Comparison of ENCODE assay signal across 18 cellular contexts in the genomic region with DNA sequence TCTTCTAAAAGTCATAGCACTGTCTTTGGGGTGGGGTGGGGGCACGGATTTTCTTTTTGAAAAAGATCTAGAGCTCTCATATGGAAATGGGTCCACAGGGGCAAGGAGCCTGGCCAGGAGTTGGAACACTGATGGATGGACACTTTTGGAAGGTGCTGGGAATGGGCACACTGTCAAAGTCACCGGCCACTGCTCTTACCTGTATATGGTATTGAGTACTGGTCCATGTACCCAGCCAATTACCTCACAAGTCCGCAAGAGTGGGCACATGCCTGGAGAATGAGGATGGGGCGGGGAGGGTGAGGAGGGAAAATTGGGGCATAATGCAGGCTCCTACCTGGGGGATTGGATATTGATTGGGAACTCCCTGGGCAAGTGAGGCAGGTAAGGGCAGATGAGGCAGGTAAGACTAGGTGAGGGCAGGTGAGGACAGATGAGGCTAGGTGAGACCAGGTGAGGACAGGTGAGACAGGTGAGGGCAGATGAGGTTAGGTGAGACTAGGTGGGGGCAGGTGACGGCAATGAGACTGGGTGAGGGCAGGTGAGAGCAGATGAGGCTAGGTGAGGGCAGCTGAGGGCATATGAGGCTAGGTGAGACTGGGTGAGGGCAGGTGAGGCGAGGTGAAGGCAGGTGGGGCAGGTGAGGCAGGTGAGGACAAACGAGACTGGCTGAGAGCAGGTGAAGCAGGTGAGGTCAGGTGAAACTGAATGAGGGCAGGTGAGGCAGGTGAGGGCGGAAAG.
A peak's percentile ranks its signal among the peaks of the same experiment; 100 is the strongest.
DNase-seq lines count a peak whose midpoint lies in the region; ATAC-seq and TF ChIP-seq lines count a peak whose summit lies in the region.
"Had no signal": no experiment of that assay in that cellular context is flagged by ENCODE, and none has a peak within 500 bp of the region (broad histone marks: within the 10 kb centered on the region; RNA-seq: fewer than 3 reads in every experiment).

No MANE protein-coding gene starts in this region.

- no peak overlapping the region for H2AFZ ChIP-seq in neural progenitor cell (replicated peaks)
- H2AFZ ChIP-seq: PC-9 had no signal

- no peaks in the 10 kb centered on the region for H3K79me2 ChIP-seq in neural progenitor cell (ENCODE audit: low read depth)

- no peak overlapping the region for H3K4me2 ChIP-seq in neural progenitor cell
- H3K4me2 ChIP-seq: PC-9 had no signal

- H3K4me1 Mint-ChIP-seq in CD4-positive, CD25-positive, alpha-beta regulatory T cell = peaks cover 0 to 8% (median 3%) of the 10 kb centered on the region in 4 donors
- peaks cover 19% of the 10 kb centered on the region for H3K4me1 Mint-ChIP-seq in neural progenitor cell

- no peak for DNase-seq in CD4-positive, CD25-positive, alpha-beta regulatory T cell
- DNase-seq in COLO668 (lab: John Stamatoyannopoulos, UW; ENCODE audit: unreplicated experiment) (peak; percentile 4), NCI-H774 (lab: John Stamatoyannopoulos, UW) (peak; percentile 90), neural progenitor cell (ENCODE audit: low spot score) (no peak), OCI-M1 (lab: John Stamatoyannopoulos, UW) (no peak), SIG-M5 (lab: John Stamatoyannopoulos, UW) (no peak)
- DNase-seq in stimulated activated CD4-positive, alpha-beta T cell treated with anti-CD3 and anti-CD28 coated beads, Interleukin-2, amount 100 ng/mL, for 48 hours = no peak
- DNase-seq: ACHN, C1 segment of cervical spinal cord, DMS 273 treated with DMSO at 0.1 percent for 48 hours, EL, HFFc6, NCI-H1417 treated with DMSO at 0.1 percent for 48 hours, NCI-H187 treated with DMSO at 0.1 percent for 48 hours, NCI-H446 treated with DMSO at 0.1 percent for 48 hours, PC-9, SJCRH30 had no signal

- no peak overlapping the region for H3K27ac ChIP-seq in CD4-positive, CD25-positive, alpha-beta regulatory T cell (ENCODE audit: insufficient read depth, low read length, poor library complexity, severe bottlenecking)
- H3K27ac ChIP-seq in neural progenitor cell = no peak overlapping the region
- H3K27ac ChIP-seq: PC-9, RWPE1, SJCRH30 had no signal

- no peaks in the 10 kb centered on the region for H3K36me3 Mint-ChIP-seq in CD4-positive, CD25-positive, alpha-beta regulatory T cell
- H3K36me3 Mint-ChIP-seq in neural progenitor cell = peaks cover 3% of the 10 kb centered on the region

- H3F3A ChIP-seq in neural progenitor cell (ENCODE audit: low read depth) = no peaks in the 10 kb centered on the region

- ATAC-seq in CD4-positive, CD25-positive, alpha-beta regulatory T cell (ENCODE audit: low read depth in 2 of 2) = no peak

- H3K4me1 ChIP-seq in CD4-positive, CD25-positive, alpha-beta regulatory T cell (ENCODE audit: control insufficient read depth, insufficient read depth, low read length, poor library complexity, severe bottlenecking) = no peaks in the 10 kb centered on the region
- H3K4me1 ChIP-seq in neural progenitor cell = peaks cover 8% of the 10 kb centered on the region
- H3K4me1 ChIP-seq: SJCRH30 had no signal

- H3K9me3 ChIP-seq in CD4-positive, CD25-positive, alpha-beta regulatory T cell (ENCODE audit: control insufficient read depth in 2 of 2, low read length in 2 of 2) = no peaks in the 10 kb centered on the region
- no peaks in the 10 kb centered on the region for H3K9me3 ChIP-seq in neural progenitor cell (ENCODE audit: low read depth)
- H3K9me3 ChIP-seq: SJCRH30 had no signal

- TF ChIP-seq CTCF in neural progenitor cell (IDR thresholded peaks at IDR 0.05) = no peak

- no peak overlapping the region for H3K4me3 ChIP-seq in CD4-positive, CD25-positive, alpha-beta regulatory T cell (ENCODE audit: low read depth, low read length)
- no peak overlapping the region for H3K4me3 ChIP-seq in neural progenitor cell
- H3K4me3 ChIP-seq: PC-9, SJCRH30 had no signal

- peaks cover 8% of the 10 kb centered on the region for H3K27me3 ChIP-seq in CD4-positive, CD25-positive, alpha-beta regulatory T cell (ENCODE audit: control insufficient read depth, insufficient read depth, low read length)
- H3K27me3 ChIP-seq in neural progenitor cell = no peaks in the 10 kb centered on the region
- H3K27me3 ChIP-seq: SJCRH30 had no signal

- H3K27me3 Mint-ChIP-seq in CD4-positive, CD25-positive, alpha-beta regulatory T cell = peaks cover 21% of the 10 kb centered on the region
- H3K27me3 Mint-ChIP-seq in neural progenitor cell (ENCODE audit: insufficient read depth, low read depth) = peaks cover 2% of the 10 kb centered on the region

- H4K20me1 ChIP-seq in neural progenitor cell (ENCODE audit: low read depth) = no peaks in the 10 kb centered on the region

- H3K4me3 Mint-ChIP-seq in CD4-positive, CD25-positive, alpha-beta regulatory T cell = no peak overlapping the region
- H3K4me3 Mint-ChIP-seq in neural progenitor cell = peak overlapping the region; percentile 12
- H3K4me3 Mint-ChIP-seq: HFFc6 had no signal

- H3K9ac ChIP-seq in neural progenitor cell = no peak overlapping the region

- peak overlapping the region in 2 of 3 donors; percentile 55 to 67 for H3K27ac Mint-ChIP-seq in CD4-positive, CD25-positive, alpha-beta regulatory T cell
- no peak overlapping the region for H3K27ac Mint-ChIP-seq in neural progenitor cell
- H3K27ac Mint-ChIP-seq: HFFc6 had no signal

- H3K36me3 ChIP-seq in CD4-positive, CD25-positive, alpha-beta regulatory T cell (ENCODE audit: control insufficient read depth, insufficient read depth, low read length) = no peaks in the 10 kb centered on the region
- no peaks in the 10 kb centered on the region for H3K36me3 ChIP-seq in neural progenitor cell
- H3K36me3 ChIP-seq: SJCRH30 had no signal

- H3K9me3 Mint-ChIP-seq in CD4-positive, CD25-positive, alpha-beta regulatory T cell = peaks cover 0 to 4% (median 2%) of the 10 kb centered on the region in 7 donors
- H3K9me3 Mint-ChIP-seq in neural progenitor cell = peaks cover 8% of the 10 kb centered on the region

Comparison
In these comparisons a context has a peak if more than half of its experiments do, and no peak if none do; other contexts are left out.
1. DNase-seq: peak in COLO668 (single experiment) and NCI-H774 (single experiment); none in CD4-positive, CD25-positive, alpha-beta regulatory T cell (0 of 3), neural progenitor cell (single experiment), stimulated activated CD4-positive, alpha-beta T cell treated with anti-CD3 and anti-CD28 coated beads, Interleukin-2, amount 100 ng/mL, for 48 hours (0 of 2), OCI-M1 (single experiment) and SIG-M5 (single experiment).